In the genomic region with DNA sequence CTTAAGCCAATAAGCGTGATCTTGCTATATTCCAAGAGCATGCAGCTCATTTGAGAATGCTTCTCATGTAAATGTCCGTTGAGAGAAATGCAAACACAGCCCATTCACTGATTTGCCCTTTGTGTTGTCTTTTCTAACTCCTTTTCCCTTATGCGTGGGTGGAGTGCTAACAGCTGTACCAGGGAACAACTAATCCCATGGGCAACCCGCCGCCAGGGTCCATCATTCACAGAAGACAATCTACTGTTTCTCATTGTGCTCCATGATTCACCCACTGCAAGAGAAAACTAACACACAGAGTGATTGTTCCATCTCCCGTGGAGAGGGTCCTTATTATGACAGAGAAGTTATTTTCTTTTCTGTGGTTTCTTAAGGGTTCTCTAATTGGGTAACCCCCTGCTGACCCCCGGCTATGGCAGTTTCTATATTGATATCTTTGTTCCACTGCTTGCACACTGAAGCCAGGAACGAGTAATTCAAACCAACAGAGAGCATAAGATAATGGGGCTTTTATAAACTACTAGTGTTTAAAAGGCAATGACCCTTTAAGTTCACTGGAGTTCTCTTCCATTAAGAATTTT, we compare ENCODE assay signal across 12 cellular contexts.
A peak's percentile ranks its signal among the peaks of the same experiment; 100 is the strongest.
DNase-seq lines count a peak whose midpoint lies in the region; ATAC-seq and TF ChIP-seq lines count a peak whose summit lies in the region.
"Had no signal": no experiment of that assay in that cellular context is flagged by ENCODE, and none has a peak within 500 bp of the region (broad histone marks: within the 10 kb centered on the region; RNA-seq: fewer than 3 reads in every experiment).

No MANE protein-coding gene starts in this region.

- H3K27me3 Mint-ChIP-seq in stimulated activated memory B cell treated with anti-CD40 and anti-IgM and Interleukin-4, amounts not matched to agents 10 μg/mL and 1 μg/mL and 100 μg/mL, for 72 hours, result peaks cover 8% of the 10 kb centered on the region

- H3K4me1 ChIP-seq in A673 (ENCODE audit: insufficient read depth, low read length, poor library complexity, severe bottlenecking), result peaks cover 16% of the 10 kb centered on the region
- peaks cover 8% of the 10 kb centered on the region for H3K4me1 ChIP-seq in SJCRH30
- H3K4me1 ChIP-seq: colonic mucosa had no signal

- TF ChIP-seq CTCF in A673 (conservative IDR thresholded peaks at IDR 0.05; ENCODE audit: low read depth, low read length) (no peak), RWPE1 (conservative IDR thresholded peaks at IDR 0.05; ENCODE audit: low read depth) (no peak)

- H3K27me3 ChIP-seq in A673 (replicated peaks; ENCODE audit: insufficient read depth, low read depth, low read length, poor library complexity), result no peaks in the 10 kb centered on the region
- no peaks in the 10 kb centered on the region for H3K27me3 ChIP-seq in SJCRH30
- H3K27me3 ChIP-seq: colonic mucosa had no signal

- H3K27ac Mint-ChIP-seq in stimulated activated memory B cell treated with anti-CD40 and anti-IgM and Interleukin-4, amounts not matched to agents 10 μg/mL and 1 μg/mL and 100 μg/mL, for 72 hours, result no peak overlapping the region
- H3K27ac Mint-ChIP-seq: activated T-helper 2 cell treated with anti-CD3 and anti-CD28 coated beads, Interferon-gamma antibody, Interleukin-2, Interleukin-4, amounts not matched to agents 10 μg/mL and 5 μg/mL and 100 μg/mL, durations not matched to agents 14 hours and 24 hours and 36 hours had no signal

- no peak for ATAC-seq in stimulated activated memory B cell treated with anti-CD40 and anti-IgM and Interleukin-4, amounts not matched to agents 10 μg/mL and 1 μg/mL and 100 μg/mL, for 72 hours
- ATAC-seq in GM18867 (IDR thresholded peaks at IDR 0.05; ENCODE audit: unreplicated experiment), result no peak

- no peaks in the 10 kb centered on the region for H3K9me3 ChIP-seq in A673 (ENCODE audit: low read depth, low read length, poor library complexity, severe bottlenecking)
- 0 out of 2 replicates have a peak, but pooled peaks cover 4% of the 10 kb centered on the region for H3K9me3 ChIP-seq in SJCRH30 (replicated peaks)
- H3K9me3 ChIP-seq: colonic mucosa had no signal

- no peak overlapping the region for H3K27ac ChIP-seq in A673 (ENCODE audit: low read depth, low read length, poor library complexity, severe bottlenecking)
- peak overlapping the region; percentile 35; the same call in 1 of the 2 replicates for H3K27ac ChIP-seq in SJCRH30
- no peak overlapping the region for H3K27ac ChIP-seq in RWPE1
- H3K27ac ChIP-seq: colonic mucosa had no signal

- H3K4me3 ChIP-seq in A673 (ENCODE audit: low read depth, low read length, poor library complexity, severe bottlenecking), result no peak overlapping the region
- H3K4me3 ChIP-seq in SJCRH30, result no peak overlapping the region
- H3K4me3 ChIP-seq: colonic mucosa had no signal

- DNase-seq in A673 (ENCODE audit: low spot score) (peak; percentile 87), NCI-H1092 (lab: John Stamatoyannopoulos, UW) (peak; percentile 80), SJCRH30 (peak; percentile 83 to 91), kidney tubule cell (ENCODE audit: low spot score) (peak; percentile 56), RWPE1 (ENCODE audit: low spot score) (no peak)
- DNase-seq in activated effector memory CD4-positive, alpha-beta T cell treated with anti-CD3 and anti-CD28 coated beads, Interleukin-2, amount 50 U/mL, for 16 hours, result no peak
- DNase-seq: colonic mucosa, GDM1, RPMI8226 had no signal

- H3K36me3 ChIP-seq in A673 (ENCODE audit: insufficient read depth, low read length, poor library complexity, severe bottlenecking) (no peaks in the 10 kb centered on the region), SJCRH30 (no peaks in the 10 kb centered on the region)
- H3K36me3 ChIP-seq: colonic mucosa had no signal

- CTCF ChIA-PET in A673 (lab: Charles Lee), result interaction anchor here (1.5 kb wide), 1 partner anchor 37 kb away, joined by 5 read pairs; no protein-coding TSS in a partner anchor
- CTCF ChIA-PET in RWPE1 (lab: Yijun Ruan, JAX), result no interaction called here

- no peak overlapping the region for H3K4me3 Mint-ChIP-seq in stimulated activated memory B cell treated with anti-CD40 and anti-IgM and Interleukin-4, amounts not matched to agents 10 μg/mL and 1 μg/mL and 100 μg/mL, for 72 hours

- no TSS peak for BruUV-seq in A673 (replicated peaks; lab: Mats Ljungman, UMichigan)

- H3K36me3 Mint-ChIP-seq in stimulated activated memory B cell treated with anti-CD40 and anti-IgM and Interleukin-4, amounts not matched to agents 10 μg/mL and 1 μg/mL and 100 μg/mL, for 72 hours, result no peaks in the 10 kb centered on the region

- peaks cover 8% of the 10 kb centered on the region for H3K9me3 Mint-ChIP-seq in stimulated activated memory B cell treated with anti-CD40 and anti-IgM and Interleukin-4, amounts not matched to agents 10 μg/mL and 1 μg/mL and 100 μg/mL, for 72 hours

- intact Hi-C loops in A673 (cut with micrococcal nuclease; ENCODE audit: unreplicated experiment), result no loop called here

- no peaks in the 10 kb centered on the region for H3K4me1 Mint-ChIP-seq in stimulated activated memory B cell treated with anti-CD40 and anti-IgM and Interleukin-4, amounts not matched to agents 10 μg/mL and 1 μg/mL and 100 μg/mL, for 72 hours

- POLR2A ChIA-PET in A673 (lab: Charles Lee; ENCODE audit: low non-redundant PET), result no interaction called here
- POLR2A ChIA-PET in RWPE1 (lab: Yijun Ruan, JAX; ENCODE audit: low non-redundant PET), result no interaction called here

Comparison
In these comparisons a context has a peak if more than half of its experiments do, and no peak if none do; other contexts are left out.
1. DNase-seq: peak in A673 (single experiment), NCI-H1092 (single experiment), SJCRH30 (2 of 2) and kidney tubule cell (single experiment); none in activated effector memory CD4-positive, alpha-beta T cell treated with anti-CD3 and anti-CD28 coated beads, Interleukin-2, amount 50 U/mL, for 16 hours (single experiment) and RWPE1 (single experiment).